In genomic region chr12:130683811-130684210, GRCh38 we compare ENCODE assay signal across 40 cellular contexts. TPM values are rescaled to one million over a fixed set of nuclear protein-coding genes. Genes with fewer than 3 reads are reported as not detected.
"Had no signal": no experiment of that assay in that cellular context is flagged by ENCODE, and none has a peak within 500 bp of the region (broad histone marks: within the 10 kb centered on the region; RNA-seq: fewer than 3 reads in every experiment).

No MANE protein-coding gene starts in this region.

- H3K27me3 ChIP-seq: ascending aorta, body of pancreas, brain microvascular endothelial cell, breast epithelium, cardiac muscle cell had no signal

- H3K4me1 ChIP-seq: adrenal gland, ascending aorta, body of pancreas, breast epithelium had no signal

- H3K27me3 Mint-ChIP-seq: brain had no signal

- H3K36me3 ChIP-seq: adrenal gland, ascending aorta, brain microvascular endothelial cell, breast epithelium, cardiac muscle cell had no signal

- ATAC-seq: activated naive CD4-positive, alpha-beta T cell treated with anti-CD3 and anti-CD28 coated beads, Interleukin-2, amount 50 U/mL, for 72 hours; activated naive CD8-positive, alpha-beta T cell treated with anti-CD3 and anti-CD28 coated beads, Interleukin-2, amount 50 U/mL, for 24 hours; activated T-cell treated with anti-CD3 and anti-CD28 coated beads, Interleukin-2, amount 50 U/mL, for 4 hours; activated T-cell treated with anti-CD3 and anti-CD28 coated beads, Interleukin-2, amount 50 U/mL, for 72 hours; activated T-helper 17 cell treated with anti-CD3 and anti-CD28 coated beads, Interleukin-2, amount 50 U/mL, for 72 hours; body of pancreas had no signal

- H3K9me3 Mint-ChIP-seq: activated naive CD4-positive, alpha-beta T cell treated with anti-CD3 and anti-CD28 coated beads for 36 hours; activated naive CD4-positive, alpha-beta T cell treated with anti-CD3 and anti-CD28 coated beads, Interleukin-2, amount 10 ng/mL, durations not matched to agents 7 days and 5 days; activated naive CD4-positive, alpha-beta T cell treated with anti-CD3 and anti-CD28 coated beads, Interleukin-2, amount 50 U/mL, for 24 hours; activated naive CD4-positive, alpha-beta T cell treated with anti-CD3 and anti-CD28 coated beads, Interleukin-2, amount 50 U/mL, for 72 hours; activated naive CD8-positive, alpha-beta T cell treated with anti-CD3 and anti-CD28 coated beads for 36 hours; activated naive CD8-positive, alpha-beta T cell treated with anti-CD3 and anti-CD28 coated beads, Interleukin-2, amount 10 ng/mL, durations not matched to agents 7 days and 5 days; activated naive CD8-positive, alpha-beta T cell treated with anti-CD3 and anti-CD28 coated beads, Interleukin-2, amount 50 U/mL, for 24 hours; activated T-cell treated with anti-CD3 and anti-CD28 coated beads, Interleukin-2, amount 50 U/mL, for 24 hours; activated T-cell treated with anti-CD3 and anti-CD28 coated beads, Interleukin-2, amount 50 U/mL, for 4 hours; activated T-cell treated with anti-CD3 and anti-CD28 coated beads, Interleukin-2, amount 50 U/mL, for 72 hours; activated T-helper 1 cell treated with anti-CD3 and anti-CD28 coated beads, Interleukin-12 subunit alpha, Interleukin-12 subunit beta, Interleukin-2, Interleukin-4 antibody, amounts not matched to agents 30 ng/mL and 10 ng/mL and 1 ng/mL, durations not matched to agents 14 hours and 24 hours and 36 hours; activated T-helper 17 cell treated with anti-CD3 and anti-CD28 coated beads, Interleukin-2, amount 50 U/mL, for 72 hours; activated T-helper 2 cell treated with anti-CD3 and anti-CD28 coated beads, Interferon-gamma antibody, Interleukin-2, Interleukin-4, amounts not matched to agents 10 μg/mL and 5 μg/mL and 100 μg/mL, durations not matched to agents 14 hours and 24 hours and 36 hours; central memory CD8-positive, alpha-beta T cell had no signal

- H3K4me1 Mint-ChIP-seq: activated naive CD4-positive, alpha-beta T cell treated with anti-CD3 and anti-CD28 coated beads, Interleukin-2, amount 10 ng/mL, durations not matched to agents 7 days and 5 days; activated naive CD4-positive, alpha-beta T cell treated with anti-CD3 and anti-CD28 coated beads, Interleukin-2, amount 50 U/mL, for 24 hours; activated naive CD8-positive, alpha-beta T cell treated with anti-CD3 and anti-CD28 coated beads, Interleukin-2, amount 10 ng/mL, durations not matched to agents 7 days and 5 days; activated naive CD8-positive, alpha-beta T cell treated with anti-CD3 and anti-CD28 coated beads, Interleukin-2, amount 50 U/mL, for 24 hours; activated T-helper 17 cell treated with anti-CD3 and anti-CD28 coated beads, Interleukin-2, amount 50 U/mL, for 72 hours; central memory CD8-positive, alpha-beta T cell had no signal

- H3K36me3 Mint-ChIP-seq: activated naive CD4-positive, alpha-beta T cell treated with anti-CD3 and anti-CD28 coated beads, Interleukin-2, amount 10 ng/mL, durations not matched to agents 7 days and 5 days; activated naive CD4-positive, alpha-beta T cell treated with anti-CD3 and anti-CD28 coated beads, Interleukin-2, amount 50 U/mL, for 24 hours; activated naive CD4-positive, alpha-beta T cell treated with anti-CD3 and anti-CD28 coated beads, Interleukin-2, amount 50 U/mL, for 72 hours; activated naive CD8-positive, alpha-beta T cell; activated naive CD8-positive, alpha-beta T cell treated with anti-CD3 and anti-CD28 coated beads for 36 hours; activated naive CD8-positive, alpha-beta T cell treated with anti-CD3 and anti-CD28 coated beads, Interleukin-2, amount 10 ng/mL, durations not matched to agents 7 days and 5 days had no signal

- H3K4me3 ChIP-seq: adrenal gland, ascending aorta, body of pancreas, breast epithelium, cardiac muscle cell had no signal

- H3K9me3 ChIP-seq: adrenal gland, ascending aorta, body of pancreas had no signal

- H3K27ac ChIP-seq: adrenal gland, ascending aorta, body of pancreas, brain microvascular endothelial cell, breast epithelium, cardiac muscle cell had no signal

- DNase-seq: activated effector memory CD4-positive, alpha-beta T cell treated with anti-CD3 and anti-CD28 coated beads, Interleukin-2, amount 50 U/mL, for 16 hours; activated effector memory CD4-positive, alpha-beta T cell treated with Interleukin-2 at 50 U/mL for 16 hours; activated gamma-delta T cell; activated gamma-delta T cell treated with Interleukin-2 at 50 U/mL for 16 hours; activated naive CD4-positive, alpha-beta T cell; activated naive CD4-positive, alpha-beta T cell treated with anti-CD3 and anti-CD28 coated beads for 36 hours; activated naive CD4-positive, alpha-beta T cell treated with anti-CD3 and anti-CD28 coated beads, Interleukin-2, amount 10 ng/mL, durations not matched to agents 7 days and 5 days; activated naive CD4-positive, alpha-beta T cell treated with anti-CD3 and anti-CD28 coated beads, Interleukin-2, amount 50 U/mL, for 16 hours; activated naive CD4-positive, alpha-beta T cell treated with Interleukin-2 at 50 U/mL for 16 hours; activated naive CD8-positive, alpha-beta T cell treated with anti-CD3 and anti-CD28 coated beads for 36 hours; activated naive CD8-positive, alpha-beta T cell treated with anti-CD3 and anti-CD28 coated beads, Interleukin-2, amount 10 ng/mL, durations not matched to agents 7 days and 5 days; activated naive CD8-positive, alpha-beta T cell treated with anti-CD3 and anti-CD28 coated beads, Interleukin-2, amount 50 U/mL, for 24 hours; activated T-cell treated with anti-CD3 and anti-CD28 coated beads, Interleukin-2, amount 50 U/mL, for 1 hour; activated T-cell treated with anti-CD3 and anti-CD28 coated beads, Interleukin-2, amount 50 U/mL, for 24 hours; activated T-cell treated with anti-CD3 and anti-CD28 coated beads, Interleukin-2, amount 50 U/mL, for 4 hours; activated T-cell treated with anti-CD3 and anti-CD28 coated beads, Interleukin-2, amount 50 U/mL, for 48 hours; activated T-cell treated with anti-CD3 and anti-CD28 coated beads, Interleukin-2, amount 50 U/mL, for 72 hours; adrenal gland; amniotic stem cell; amygdala; anterior cingulate cortex; body of pancreas; brain microvascular endothelial cell; caudate nucleus; central memory CD4-positive, alpha-beta T cell; cerebellar nuclear complex had no signal

- H3K27ac Mint-ChIP-seq: activated naive CD4-positive, alpha-beta T cell treated with anti-CD3 and anti-CD28 coated beads for 36 hours; activated naive CD4-positive, alpha-beta T cell treated with anti-CD3 and anti-CD28 coated beads, Interleukin-2, amount 10 ng/mL, durations not matched to agents 7 days and 5 days; activated naive CD4-positive, alpha-beta T cell treated with anti-CD3 and anti-CD28 coated beads, Interleukin-2, amount 50 U/mL, for 24 hours; activated naive CD4-positive, alpha-beta T cell treated with anti-CD3 and anti-CD28 coated beads, Interleukin-2, amount 50 U/mL, for 72 hours; activated naive CD8-positive, alpha-beta T cell; activated naive CD8-positive, alpha-beta T cell treated with anti-CD3 and anti-CD28 coated beads for 36 hours; activated naive CD8-positive, alpha-beta T cell treated with anti-CD3 and anti-CD28 coated beads, Interleukin-2, amount 10 ng/mL, durations not matched to agents 7 days and 5 days; activated naive CD8-positive, alpha-beta T cell treated with anti-CD3 and anti-CD28 coated beads, Interleukin-2, amount 50 U/mL, for 24 hours; activated T-cell treated with anti-CD3 and anti-CD28 coated beads, Interleukin-2, amount 50 U/mL, for 24 hours; activated T-cell treated with anti-CD3 and anti-CD28 coated beads, Interleukin-2, amount 50 U/mL, for 72 hours; activated T-helper 1 cell treated with anti-CD3 and anti-CD28 coated beads, Interleukin-12 subunit alpha, Interleukin-12 subunit beta, Interleukin-2, Interleukin-4 antibody, amounts not matched to agents 30 ng/mL and 10 ng/mL and 1 ng/mL, durations not matched to agents 14 hours and 24 hours and 36 hours; activated T-helper 17 cell treated with anti-CD3 and anti-CD28 coated beads, Interleukin-2, amount 50 U/mL, for 72 hours; activated T-helper 2 cell treated with anti-CD3 and anti-CD28 coated beads, Interferon-gamma antibody, Interleukin-2, Interleukin-4, amounts not matched to agents 10 μg/mL and 5 μg/mL and 100 μg/mL, durations not matched to agents 14 hours and 24 hours and 36 hours; brain had no signal

- H3K4me3 Mint-ChIP-seq: activated naive CD4-positive, alpha-beta T cell treated with anti-CD3 and anti-CD28 coated beads for 36 hours; activated naive CD4-positive, alpha-beta T cell treated with anti-CD3 and anti-CD28 coated beads, Interleukin-2, amount 10 ng/mL, durations not matched to agents 7 days and 5 days; activated naive CD4-positive, alpha-beta T cell treated with anti-CD3 and anti-CD28 coated beads, Interleukin-2, amount 50 U/mL, for 24 hours; activated naive CD8-positive, alpha-beta T cell; activated naive CD8-positive, alpha-beta T cell treated with anti-CD3 and anti-CD28 coated beads for 36 hours; activated naive CD8-positive, alpha-beta T cell treated with anti-CD3 and anti-CD28 coated beads, Interleukin-2, amount 10 ng/mL, durations not matched to agents 7 days and 5 days; activated naive CD8-positive, alpha-beta T cell treated with anti-CD3 and anti-CD28 coated beads, Interleukin-2, amount 50 U/mL, for 24 hours; activated T-cell treated with anti-CD3 and anti-CD28 coated beads, Interleukin-2, amount 50 U/mL, for 24 hours; activated T-cell treated with anti-CD3 and anti-CD28 coated beads, Interleukin-2, amount 50 U/mL, for 4 hours; activated T-cell treated with anti-CD3 and anti-CD28 coated beads, Interleukin-2, amount 50 U/mL, for 72 hours; activated T-helper 1 cell treated with anti-CD3 and anti-CD28 coated beads, Interleukin-12 subunit alpha, Interleukin-12 subunit beta, Interleukin-2, Interleukin-4 antibody, amounts not matched to agents 30 ng/mL and 10 ng/mL and 1 ng/mL, durations not matched to agents 14 hours and 24 hours and 36 hours; activated T-helper 17 cell treated with anti-CD3 and anti-CD28 coated beads, Interleukin-2, amount 50 U/mL, for 72 hours; brain; central memory CD8-positive, alpha-beta T cell had no signal

RNA-seq across cellular contexts. Expression of gene RIMBP2, which starts 32.3 kb away (rescaled TPM):
- total RNA-seq: activated naive CD4-positive, alpha-beta T cell treated with anti-CD3 and anti-CD28 coated beads for 36 hours; activated naive CD4-positive, alpha-beta T cell treated with anti-CD3 and anti-CD28 coated beads, Interleukin-2, amount 50 U/mL, for 72 hours; activated naive CD8-positive, alpha-beta T cell treated with anti-CD3 and anti-CD28 coated beads for 36 hours; activated naive CD8-positive, alpha-beta T cell treated with anti-CD3 and anti-CD28 coated beads, Interleukin-2, amount 10 ng/mL, durations not matched to agents 7 days and 5 days; activated T-cell treated with anti-CD3 and anti-CD28 coated beads, Interleukin-2, amount 50 U/mL, for 4 hours; activated T-helper 1 cell treated with anti-CD3 and anti-CD28 coated beads, Interleukin-12 subunit alpha, Interleukin-12 subunit beta, Interleukin-2, Interleukin-4 antibody, amounts not matched to agents 30 ng/mL and 10 ng/mL and 1 ng/mL, durations not matched to agents 14 hours and 24 hours and 36 hours; activated T-helper 2 cell treated with anti-CD3 and anti-CD28 coated beads, Interferon-gamma antibody, Interleukin-2, Interleukin-4, amounts not matched to agents 10 μg/mL and 5 μg/mL and 100 μg/mL, durations not matched to agents 14 hours and 24 hours and 36 hours; ascending aorta; bronchial epithelial cell; cardiac septum had no signal
- polyA plus RNA-seq: aorta had no signal
